ENCODE assay signal across 1 cellular context in the genomic region with DNA sequence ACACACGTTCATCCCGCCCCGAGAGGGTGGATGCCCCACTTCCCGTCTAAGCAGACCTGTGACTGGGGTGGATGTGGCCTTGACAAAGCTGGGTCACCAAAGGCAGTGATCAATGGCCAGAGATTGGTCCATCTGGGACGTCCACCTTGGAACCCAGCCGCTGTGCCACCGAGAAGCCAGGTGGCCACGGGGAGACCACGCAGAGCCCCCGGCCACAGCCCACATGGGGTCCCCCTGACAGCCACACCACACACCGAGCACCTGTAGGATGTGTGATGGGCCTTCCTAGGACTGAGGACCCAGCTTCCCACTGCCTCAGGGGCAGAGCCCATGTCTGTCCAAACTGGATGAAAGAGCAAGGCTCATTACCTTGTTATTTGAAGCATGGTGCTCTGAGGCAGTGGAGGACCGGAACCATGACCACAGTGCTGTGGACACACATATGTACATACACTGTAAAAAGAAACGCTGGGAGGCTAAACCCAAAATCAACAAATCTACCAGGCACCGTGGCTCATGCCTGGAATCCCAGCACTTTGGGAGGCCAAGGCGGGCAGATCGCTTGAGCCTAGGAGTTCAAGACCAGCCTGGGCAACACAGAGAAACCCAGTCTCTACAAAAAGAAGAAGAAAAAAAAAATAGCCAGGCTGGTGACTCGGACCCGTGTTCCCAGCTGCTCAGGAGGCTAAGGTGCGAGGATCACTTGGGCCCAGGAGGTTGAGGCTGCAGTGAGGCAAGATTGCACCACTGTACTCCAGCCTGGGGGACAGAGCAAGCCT.
TF ChIP-seq lines count a peak whose summit lies in the region.

No MANE protein-coding gene starts in this region.

TF ChIP-seq in HepG2, 621 proteins besides CTCF, POLR2A, EP300 and RAD21:
- TF ChIP-seq NFYB (CRISPR knock-in tag; IDR thresholded peaks at IDR 0.05) (no peak), SRF (IDR thresholded peaks at IDR 0.05; ENCODE audit: low read depth, low read length) (no peak), ZNF841 (CRISPR knock-in tag; IDR thresholded peaks at IDR 0.05; ENCODE audit: borderline replicate concordance) (no peak), CREB3 (CRISPR knock-in tag; IDR thresholded peaks at IDR 0.05) (no peak), ZBTB2 (CRISPR knock-in tag; IDR thresholded peaks at IDR 0.05; ENCODE audit: low read depth) (no peak), SALL1 (CRISPR knock-in tag; IDR thresholded peaks at IDR 0.05) (no peak), CENPX (CRISPR knock-in tag; IDR thresholded peaks at IDR 0.05) (no peak), ZNF891 (CRISPR knock-in tag; IDR thresholded peaks at IDR 0.05) (no peak), ZBTB7B (CRISPR knock-in tag; IDR thresholded peaks at IDR 0.05) (no peak), ZNF652 (CRISPR knock-in tag; IDR thresholded peaks at IDR 0.05; ENCODE audit: borderline replicate concordance, low read depth) (no peak), SMAD3 (CRISPR knock-in tag; IDR thresholded peaks at IDR 0.05) (no peak), PPARG (CRISPR knock-in tag; conservative IDR thresholded peaks at IDR 0.05) (no peak), KMT2A (CRISPR knock-in tag; IDR thresholded peaks at IDR 0.05) (no peak)
- TF ChIP-seq, protein P1, sequence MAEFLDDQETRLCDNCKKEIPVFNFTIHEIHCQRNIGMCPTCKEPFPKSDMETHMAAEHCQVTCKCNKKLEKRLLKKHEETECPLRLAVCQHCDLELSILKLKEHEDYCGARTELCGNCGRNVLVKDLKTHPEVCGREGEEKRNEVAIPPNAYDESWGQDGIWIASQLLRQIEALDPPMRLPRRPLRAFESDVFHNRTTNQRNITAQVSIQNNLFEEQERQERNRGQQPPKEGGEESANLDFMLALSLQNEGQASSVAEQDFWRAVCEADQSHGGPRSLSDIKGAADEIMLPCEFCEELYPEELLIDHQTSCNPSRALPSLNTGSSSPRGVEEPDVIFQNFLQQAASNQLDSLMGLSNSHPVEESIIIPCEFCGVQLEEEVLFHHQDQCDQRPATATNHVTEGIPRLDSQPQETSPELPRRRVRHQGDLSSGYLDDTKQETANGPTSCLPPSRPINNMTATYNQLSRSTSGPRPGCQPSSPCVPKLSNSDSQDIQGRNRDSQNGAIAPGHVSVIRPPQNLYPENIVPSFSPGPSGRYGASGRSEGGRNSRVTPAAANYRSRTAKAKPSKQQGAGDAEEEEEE (CRISPR knock-in tag; IDR thresholded peaks at IDR 0.05; ENCODE audit: borderline replicate concordance), result no peak
